Comparison of ENCODE assay signal across 24 cellular contexts in the genomic region with DNA sequence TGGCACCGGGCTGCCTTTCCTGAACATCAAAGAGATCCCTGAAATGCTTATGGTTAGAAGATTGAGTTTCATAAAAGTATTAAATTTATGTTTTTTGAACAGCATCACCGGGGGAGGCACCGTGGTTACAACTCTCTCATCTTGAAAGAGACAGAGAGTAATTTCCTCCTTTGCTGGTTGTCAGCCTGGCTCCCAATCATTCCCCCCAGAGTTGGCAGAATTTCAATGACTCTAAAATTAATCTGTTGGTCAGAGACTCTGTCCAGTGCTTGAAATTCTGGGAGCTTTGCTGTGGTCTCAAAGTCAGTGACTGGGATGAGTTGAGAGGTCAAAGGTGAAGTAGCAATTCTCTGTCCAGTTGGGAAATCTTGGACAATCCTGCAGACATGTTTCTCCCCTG.
A peak's percentile ranks its signal among the peaks of the same experiment; 100 is the strongest.
DNase-seq lines count a peak whose midpoint lies in the region; ATAC-seq lines count a peak whose summit lies in the region.
"Had no signal": no experiment of that assay in that cellular context is flagged by ENCODE, and none has a peak within 500 bp of the region (broad histone marks: within the 10 kb centered on the region; RNA-seq: fewer than 3 reads in every experiment).

No MANE protein-coding gene starts in this region.

- no peak overlapping the region for H2AFZ ChIP-seq in mesenchymal stem cell (ENCODE audit: low read depth, low read length)

- DNase-seq in M059J (ENCODE audit: low read depth) (peak; percentile 54), amniotic epithelial cell (ENCODE audit: low read depth) (peak; percentile 71), mesenchymal stem cell (peak; percentile 77), HT-29 (ENCODE audit: low spot score) (no peak), superior temporal gyrus (ENCODE audit: extremely low spot score) (no peak), HuH-7.5 (ENCODE audit: low spot score) (no peak)
- DNase-seq: C1 segment of cervical spinal cord; Caco-2; CD8-positive, alpha-beta T cell; GF-D8; KBM-7; NCI-H1092; NCI-H1436; NCI-H187; NCI-H2171 treated with DMSO at 0.1 percent for 48 hours; NCI-H524; NCI-H82; NK-92 treated with Interleukin-12 subunit alpha and Interleukin-12 subunit beta, amount 100 ng/mL, for 24 hours; Right ventricle myocardium superior; RPMI8226; T-cell had no signal

- H3K4ac ChIP-seq in mesenchymal stem cell (ENCODE audit: low read depth in 1 of 2, low read length in 2 of 2) = no peak overlapping the region

- 61% methylated on average over 3 of the region's 3 CpGs for WGBS in mesenchymal stem cell

- H2BK12ac ChIP-seq in mesenchymal stem cell (ENCODE audit: low read length in 2 of 2) = peak overlapping the region in 1 of 2 experiments; percentile 22

- no peak overlapping the region for H2BK5ac ChIP-seq in mesenchymal stem cell (ENCODE audit: low read depth, low read length, poor library complexity, severe bottlenecking)

- H3K9me3 ChIP-seq in mesenchymal stem cell (ENCODE audit: control insufficient read depth, low read length) = no peaks in the 10 kb centered on the region
- H3K9me3 ChIP-seq: Caco-2 had no signal

- no peaks in the 10 kb centered on the region for H3K4me1 ChIP-seq in mesenchymal stem cell (ENCODE audit: control insufficient read depth, insufficient read depth, low read depth, low read length)
- H3K4me1 ChIP-seq: Caco-2 had no signal

- no peak overlapping the region for H3K14ac ChIP-seq in mesenchymal stem cell (ENCODE audit: low read length in 2 of 2)

- H2BK15ac ChIP-seq in mesenchymal stem cell (ENCODE audit: low read depth, poor library complexity, severe bottlenecking) = no peak overlapping the region

- H3K4me2 ChIP-seq in mesenchymal stem cell (ENCODE audit: low read length, poor library complexity, severe bottlenecking) = no peak overlapping the region

- no peak overlapping the region for H3K18ac ChIP-seq in mesenchymal stem cell (ENCODE audit: low read depth in 1 of 2, low read length in 2 of 2)

- no peaks in the 10 kb centered on the region for H3K79me1 ChIP-seq in mesenchymal stem cell (replicated peaks; ENCODE audit: low read length, poor library complexity, severe bottlenecking)

- ATAC-seq in HG02885 (IDR thresholded peaks at IDR 0.05; ENCODE audit: poor library complexity, unreplicated experiment) = no peak
- ATAC-seq: CD8-positive, alpha-beta T cell; HCT116; PC-3; T-cell had no signal

- H3K9ac ChIP-seq in mesenchymal stem cell (ENCODE audit: low read length) = no peak overlapping the region

- no peaks in the 10 kb centered on the region for H3K36me3 ChIP-seq in mesenchymal stem cell (ENCODE audit: control insufficient read depth in 1 of 2, insufficient read depth in 2 of 2, low read depth in 1 of 2, low read length in 2 of 2)

- H3K23ac ChIP-seq in mesenchymal stem cell (ENCODE audit: low read length in 2 of 2) = no peak overlapping the region

- H3K27me3 ChIP-seq in mesenchymal stem cell (ENCODE audit: control insufficient read depth in 1 of 2, insufficient read depth in 1 of 2, low read length in 2 of 2) = no peaks in the 10 kb centered on the region

- H3K27ac ChIP-seq in mesenchymal stem cell (ENCODE audit: low read length, poor library complexity, severe bottlenecking) = no peak overlapping the region

- no peak overlapping the region for H4K91ac ChIP-seq in mesenchymal stem cell (ENCODE audit: low read length)

- no peak overlapping the region for H2BK120ac ChIP-seq in mesenchymal stem cell (ENCODE audit: low read depth, low read length)

- no peak overlapping the region for H3K4me3 ChIP-seq in mesenchymal stem cell (ENCODE audit: insufficient read depth in 1 of 2, low read depth in 1 of 2, low read length in 2 of 2)

- no peak overlapping the region for H2AK5ac ChIP-seq in mesenchymal stem cell (ENCODE audit: low read length, severe bottlenecking)

- H4K8ac ChIP-seq in mesenchymal stem cell (ENCODE audit: low read length) = no peak overlapping the region

Comparison
In these comparisons a context has a peak if more than half of its experiments do, and no peak if none do; other contexts are left out.
1. DNase-seq: peak in M059J (single experiment), amniotic epithelial cell (single experiment) and mesenchymal stem cell (single experiment); none in HT-29 (single experiment), superior temporal gyrus (single experiment) and HuH-7.5 (single experiment).